8 cellular contexts compared by ENCODE assay signal in the genomic region with DNA sequence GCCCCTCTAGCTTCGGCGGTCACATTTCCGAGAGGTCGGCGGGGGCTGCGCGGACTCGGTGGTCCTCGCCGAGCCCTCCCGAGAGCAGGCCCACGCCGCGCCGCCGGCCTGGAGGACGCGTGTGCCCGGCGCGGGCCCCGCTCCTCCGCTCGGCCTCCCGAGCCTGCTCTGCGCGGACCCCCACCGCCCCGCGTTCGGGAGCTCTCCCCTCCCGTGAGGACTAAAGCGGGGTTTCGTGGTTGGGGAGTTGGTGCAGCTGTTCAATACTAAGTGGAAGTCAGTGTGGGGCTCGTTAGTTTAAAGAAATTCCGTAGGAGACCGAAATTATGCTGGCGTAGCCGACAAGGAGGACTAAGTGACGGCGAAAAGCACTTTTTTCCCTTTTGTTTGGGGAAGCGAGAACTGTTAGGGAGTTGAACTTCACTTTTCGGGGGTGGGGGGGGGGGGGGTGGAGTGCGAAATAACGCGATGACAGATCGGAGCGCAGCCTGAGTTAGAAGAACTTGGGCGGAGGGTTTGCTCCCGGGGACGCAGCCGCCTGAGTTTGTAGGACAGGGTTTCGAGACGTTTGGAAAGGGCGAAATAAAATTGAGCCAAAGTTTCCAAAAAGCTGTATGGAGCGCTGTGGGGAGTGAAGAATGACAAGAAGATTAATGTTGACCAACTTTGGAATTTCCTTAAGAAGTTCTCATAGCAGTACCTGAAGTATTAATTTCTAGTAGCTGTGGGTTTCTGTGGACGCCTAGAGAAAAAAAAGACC. TPM values are rescaled to one million over a fixed set of nuclear protein-coding genes. Genes with fewer than 3 reads are reported as not detected.
DNase-seq lines count a peak whose midpoint lies in the region; ATAC-seq and TF ChIP-seq lines count a peak whose summit lies in the region.

No MANE protein-coding gene starts in this region.

- peak overlapping the region; percentile 79 for H3K9ac ChIP-seq in endocrine pancreas (ENCODE audit: control insufficient read depth, insufficient read depth, low read length)
- H3K9ac ChIP-seq in muscle layer of colon (ENCODE audit: low read length) = peak overlapping the region; percentile 92

- H3K27ac ChIP-seq in muscle layer of colon (ENCODE audit: low read depth, low read length) (peak overlapping the region; percentile 82), tibial artery (peak overlapping the region; percentile 97 to 100)

- peak overlapping the region; percentile 88 for H3K4me3 Mint-ChIP-seq in activated CD4-positive, alpha-beta memory T cell treated with anti-CD3 and anti-CD28 coated beads for 36 hours

- POLR2A ChIA-PET in activated CD4-positive, alpha-beta memory T cell treated with anti-CD3 and anti-CD28 coated beads for 36 hours (lab: Charles Lee) = interaction anchor here (1.5 kb wide), 1 partner anchor 45 kb away, joined by 5 read pairs; no protein-coding TSS in a partner anchor

- H3K4me1 Mint-ChIP-seq in activated CD4-positive, alpha-beta memory T cell treated with anti-CD3 and anti-CD28 coated beads for 36 hours (ENCODE audit: low read depth) = peaks cover 44% of the 10 kb centered on the region

- TF ChIP-seq CTCF in tibial artery (IDR thresholded peaks at IDR 0.05) = no peak

- H3K36me3 ChIP-seq in MG63 (peaks cover 11% of the 10 kb centered on the region), endocrine pancreas (ENCODE audit: control insufficient read depth, insufficient read depth, low read length) (no peaks in the 10 kb centered on the region), muscle layer of colon (ENCODE audit: insufficient read depth, low read length) (no peaks in the 10 kb centered on the region), tibial artery (no peaks in the 10 kb centered on the region)

- intact Hi-C loops in activated CD4-positive, alpha-beta memory T cell treated with anti-CD3 and anti-CD28 coated beads for 36 hours (cut with micrococcal nuclease) = loop anchor here (1.0 to 10.0 kb wide), 5 partner anchors 45 to 1509 kb away; a partner anchor contains a TSS
- intact Hi-C loops in tibial artery (cut with DNase I; ENCODE audit: low total_unique reads) = loop anchor here (5.0 kb wide), 1 partner anchor 542 kb away; no protein-coding TSS in a partner anchor

- peak overlapping the region; percentile 93 for H3K27ac Mint-ChIP-seq in activated CD4-positive, alpha-beta memory T cell treated with anti-CD3 and anti-CD28 coated beads for 36 hours

- no peak for ATAC-seq in HG03378 (IDR thresholded peaks at IDR 0.05; ENCODE audit: unreplicated experiment)

- peaks cover 27% of the 10 kb centered on the region for H3K4me1 ChIP-seq in endocrine pancreas (ENCODE audit: control insufficient read depth, insufficient read depth, low read length)
- H3K4me1 ChIP-seq in muscle layer of colon (ENCODE audit: insufficient read depth, low read length) = peaks cover 40% of the 10 kb centered on the region
- peaks cover 0 to 45% (median 11%) of the 10 kb centered on the region in 4 donors for H3K4me1 ChIP-seq in tibial artery

- no peaks in the 10 kb centered on the region for H3K27me3 Mint-ChIP-seq in activated CD4-positive, alpha-beta memory T cell treated with anti-CD3 and anti-CD28 coated beads for 36 hours

- H3K4me3 ChIP-seq in MG63 (peak overlapping the region; percentile 62), endocrine pancreas (ENCODE audit: control insufficient read depth, insufficient read depth, low read length) (peak overlapping the region; percentile 91), muscle layer of colon (ENCODE audit: low read depth in 1 of 2, low read length in 2 of 2) (peak overlapping the region; percentile 69 to 81), tibial artery (peak overlapping the region; percentile 96 to 99)

- CTCF ChIA-PET in activated CD4-positive, alpha-beta memory T cell treated with anti-CD3 and anti-CD28 coated beads for 36 hours (lab: Charles Lee) = interaction anchor here (0.7 to 3.6 kb wide), 10 partner anchors 10 to 190 kb away, joined by 3 to 22 read pairs (median 4); no protein-coding TSS in a partner anchor

- H3K9me3 ChIP-seq in MG63 (no peaks in the 10 kb centered on the region), endocrine pancreas (ENCODE audit: control insufficient read depth, low read length) (no peaks in the 10 kb centered on the region), muscle layer of colon (ENCODE audit: low read length) (no peaks in the 10 kb centered on the region), tibial artery (no peaks in the 10 kb centered on the region)

- H3K36me3 Mint-ChIP-seq in activated CD4-positive, alpha-beta memory T cell treated with anti-CD3 and anti-CD28 coated beads for 36 hours = no peaks in the 10 kb centered on the region

- no peaks in the 10 kb centered on the region for H3K9me3 Mint-ChIP-seq in activated CD4-positive, alpha-beta memory T cell treated with anti-CD3 and anti-CD28 coated beads for 36 hours

- H3K27me3 ChIP-seq in MG63 = no peaks in the 10 kb centered on the region
- H3K27me3 ChIP-seq in endocrine pancreas (ENCODE audit: control insufficient read depth, insufficient read depth, low read length) = no peaks in the 10 kb centered on the region
- no peaks in the 10 kb centered on the region for H3K27me3 ChIP-seq in muscle layer of colon (ENCODE audit: control insufficient read depth in 1 of 2, insufficient read depth in 2 of 2, low read length in 2 of 2)
- H3K27me3 ChIP-seq in tibial artery = no peaks in the 10 kb centered on the region

- DNase-seq in NCI-H82 (lab: John Stamatoyannopoulos, UW) = peak; percentile 64
- no peak for DNase-seq in NCI-H82 treated with DMSO at 0.1 percent for 48 hours (lab: John Stamatoyannopoulos, UW; ENCODE audit: unreplicated experiment)
- DNase-seq in MG63 = peak; percentile 48
- DNase-seq in activated CD4-positive, alpha-beta memory T cell treated with anti-CD3 and anti-CD28 coated beads for 36 hours = peak; percentile 54
- DNase-seq in tibial artery = peak; percentile 47 to 79

RNA-seq across cellular contexts. Expression of a gene that starts 1.3 kb away (rescaled TPM):
- 125 and 191 TPM in 2 replicates for total RNA-seq in MG63 (2014; rRNA removed; shearing (Covaris generic); ENCODE audit: low replicate concordance)
- 10 to 100 TPM; 43.9 to 44.2 TPM for total RNA-seq in activated CD4-positive, alpha-beta memory T cell treated with anti-CD3 and anti-CD28 coated beads for 36 hours
